Comparison of ENCODE assay signal across 8 cellular contexts in the genomic region with DNA sequence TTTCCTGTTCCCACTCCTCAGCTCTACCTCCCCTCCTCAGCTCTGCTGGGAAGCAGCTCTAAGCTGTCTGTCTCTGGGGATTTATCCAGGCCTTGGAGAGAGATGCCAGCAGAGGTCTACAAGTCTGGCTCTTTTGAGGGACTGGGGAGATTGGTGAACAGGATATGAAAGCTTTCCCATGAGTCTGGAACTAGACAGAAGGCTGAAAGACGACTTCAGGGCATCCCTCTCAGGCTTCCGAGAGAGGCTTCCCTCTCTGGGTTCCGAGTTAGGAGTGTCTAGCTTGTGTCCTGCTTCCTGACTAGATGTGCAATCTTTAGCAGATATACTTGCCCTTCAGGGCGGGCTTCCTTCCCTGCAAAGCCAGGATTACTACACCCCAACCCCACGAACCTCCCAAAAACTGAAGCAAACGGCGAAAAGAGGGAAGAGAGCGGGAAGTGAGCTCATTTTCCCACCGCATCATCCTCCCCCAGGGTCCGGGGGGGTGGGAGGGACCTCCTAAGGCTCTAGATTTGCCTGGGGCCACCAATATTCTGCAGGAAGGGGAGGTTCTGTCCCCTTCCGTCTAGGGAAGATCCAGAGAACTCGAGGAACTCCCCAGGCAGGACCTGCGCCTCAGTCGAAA. TPM values are rescaled to one million over a fixed set of nuclear protein-coding genes. Genes with fewer than 3 reads are reported as not detected.
DNase-seq lines count a peak whose midpoint lies in the region; ATAC-seq and TF ChIP-seq lines count a peak whose summit lies in the region.

No MANE protein-coding gene starts in this region.

- peaks cover 7 to 40% (median 30%) of the 10 kb centered on the region in 11 experiments; a peak in 21 of 22 replicates for H3K36me3 ChIP-seq in BLaER1 treated with 17β-estradiol and CSF1 and Interleukin-3, amounts not matched to agents 10 nM and 100 nM
- peaks cover 0 to 45% (median 31%) of the 10 kb centered on the region in 9 donors for H3K36me3 ChIP-seq in heart left ventricle
- H3K36me3 ChIP-seq in ovary = no peaks in the 10 kb centered on the region

- H3K27me3 Mint-ChIP-seq in activated T-helper 1 cell treated with anti-CD3 and anti-CD28 coated beads, Interleukin-12 subunit alpha, Interleukin-12 subunit beta, Interleukin-2, Interleukin-4 antibody, amounts not matched to agents 30 ng/mL and 10 ng/mL and 1 ng/mL, durations not matched to agents 14 hours and 24 hours and 36 hours (ENCODE audit: insufficient read depth) = no peaks in the 10 kb centered on the region

- no peak for TF ChIP-seq EP300 in ovary (IDR thresholded peaks at IDR 0.05)

- H3K4me3 ChIP-seq in BLaER1 treated with 17β-estradiol and CSF1 and Interleukin-3, amounts not matched to agents 10 nM and 100 nM = peak overlapping the region; percentile 72 to 90 (median 86)
- peak overlapping the region; percentile 76 for H3K4me3 ChIP-seq in Jurkat, Clone E6-1 (ENCODE audit: low read length)
- H3K4me3 ChIP-seq in heart left ventricle = peak overlapping the region; percentile 52 to 99 (median 80)
- H3K4me3 ChIP-seq in ovary = peak overlapping the region; percentile 78

- H3K9me3 Mint-ChIP-seq in activated T-helper 1 cell treated with anti-CD3 and anti-CD28 coated beads, Interleukin-12 subunit alpha, Interleukin-12 subunit beta, Interleukin-2, Interleukin-4 antibody, amounts not matched to agents 30 ng/mL and 10 ng/mL and 1 ng/mL, durations not matched to agents 14 hours and 24 hours and 36 hours = no peaks in the 10 kb centered on the region

- POLR2A ChIA-PET in HEK293T (lab: Yijun Ruan, JAX) = interaction anchor here (1.0 to 3.8 kb wide), 12 partner anchors 9 to 130 kb away, joined by 3 to 21 read pairs (median 8); a partner anchor contains a TSS

- H3K27me3 ChIP-seq in BLaER1 treated with 17β-estradiol and CSF1 and Interleukin-3, amounts not matched to agents 10 nM and 100 nM = no peaks in the 10 kb centered on the region
- no peaks in the 10 kb centered on the region for H3K27me3 ChIP-seq in heart left ventricle
- no peaks in the 10 kb centered on the region for H3K27me3 ChIP-seq in ovary

- peak overlapping the region; percentile 90 for H3K27ac Mint-ChIP-seq in activated T-helper 1 cell treated with anti-CD3 and anti-CD28 coated beads, Interleukin-12 subunit alpha, Interleukin-12 subunit beta, Interleukin-2, Interleukin-4 antibody, amounts not matched to agents 30 ng/mL and 10 ng/mL and 1 ng/mL, durations not matched to agents 14 hours and 24 hours and 36 hours

- H3K27ac ChIP-seq in BLaER1 treated with 17β-estradiol and CSF1 and Interleukin-3, amounts not matched to agents 10 nM and 100 nM = peak overlapping the region; percentile 84 to 96 (median 93)
- H3K27ac ChIP-seq in heart left ventricle (peak overlapping the region; percentile 72 to 98 (median 92)), ovary (peak overlapping the region; percentile 93 to 98)

- H3K4me1 Mint-ChIP-seq in activated T-helper 1 cell treated with anti-CD3 and anti-CD28 coated beads, Interleukin-12 subunit alpha, Interleukin-12 subunit beta, Interleukin-2, Interleukin-4 antibody, amounts not matched to agents 30 ng/mL and 10 ng/mL and 1 ng/mL, durations not matched to agents 14 hours and 24 hours and 36 hours (ENCODE audit: low read depth) = peaks cover 38% of the 10 kb centered on the region

- CTCF ChIA-PET in HEK293T (lab: Yijun Ruan, JAX) = interaction anchor here (0.5 to 1.5 kb wide), 4 partner anchors 10 to 132 kb away, joined by 3 to 5 read pairs (median 4); no protein-coding TSS in a partner anchor

- H3K36me3 Mint-ChIP-seq in activated T-helper 1 cell treated with anti-CD3 and anti-CD28 coated beads, Interleukin-12 subunit alpha, Interleukin-12 subunit beta, Interleukin-2, Interleukin-4 antibody, amounts not matched to agents 30 ng/mL and 10 ng/mL and 1 ng/mL, durations not matched to agents 14 hours and 24 hours and 36 hours (ENCODE audit: low read depth) = peaks cover 16% of the 10 kb centered on the region

- H3K4me3 Mint-ChIP-seq in activated T-helper 1 cell treated with anti-CD3 and anti-CD28 coated beads, Interleukin-12 subunit alpha, Interleukin-12 subunit beta, Interleukin-2, Interleukin-4 antibody, amounts not matched to agents 30 ng/mL and 10 ng/mL and 1 ng/mL, durations not matched to agents 14 hours and 24 hours and 36 hours = peak overlapping the region; percentile 91

- ATAC-seq in GM18868 (IDR thresholded peaks at IDR 0.05; ENCODE audit: unreplicated experiment) (peak; percentile 18), heart left ventricle (peak in 3 of 4 donors; percentile 33 to 71 (median 67))

- intact Hi-C loops in activated T-helper 1 cell treated with anti-CD3 and anti-CD28 coated beads, Interleukin-12 subunit alpha, Interleukin-12 subunit beta, Interleukin-2, Interleukin-4 antibody, amounts not matched to agents 30 ng/mL and 10 ng/mL and 1 ng/mL, durations not matched to agents 14 hours and 24 hours and 36 hours (cut with micrococcal nuclease) = loop anchor here (1.0 to 5.0 kb wide), 5 partner anchors 46 to 198 kb away; a partner anchor contains a TSS
- intact Hi-C loops in heart left ventricle (cut with DNase I) = loop anchor here in 4 of 10 donors (5.0 to 10.0 kb wide), 3 partner anchors 117 to 197 kb away; no protein-coding TSS in a partner anchor
- intact Hi-C loops in ovary (cut with DNase I) = no loop called here

- H4K20me1 ChIP-seq in BLaER1 treated with 17β-estradiol and CSF1 and Interleukin-3, amounts not matched to agents 10 nM and 100 nM = peaks cover 0 to 5% (median 0%) of the 10 kb centered on the region in 11 experiments; a peak in 5 of 22 replicates

- TF ChIP-seq POLR2A in heart left ventricle (IDR thresholded peaks at IDR 0.05) = no peak
- no peak for TF ChIP-seq POLR2A in ovary (IDR thresholded peaks at IDR 0.05)

- no peak for DNase-seq in Jurkat, Clone E6-1 (ENCODE audit: low read depth, low spot score)
- DNase-seq in activated T-helper 1 cell treated with anti-CD3 and anti-CD28 coated beads, Interleukin-12 subunit alpha, Interleukin-12 subunit beta, Interleukin-2, Interleukin-4 antibody, amounts not matched to agents 30 ng/mL and 10 ng/mL and 1 ng/mL, durations not matched to agents 14 hours and 24 hours and 36 hours (ENCODE audit: low spot score) = no peak
- peak in 4 of 5 donors; percentile 43 to 61 (median 59) for DNase-seq in heart left ventricle
- peak; percentile 51 to 72 (median 66) for DNase-seq in ovary
- no peak for DNase-seq in NCI-H526 treated with DMSO at 0.1 percent for 48 hours (lab: John Stamatoyannopoulos, UW)
- DNase-seq in HEK293T (ENCODE audit: extremely low spot score) = no peak

- WGBS in heart left ventricle, 4 donors = 0 to 7% (median 4%) methylated on average over 14 of the region's 14 CpGs
- WGBS in ovary, 3 donors = 0 to 1% (median 0%) methylated on average over 14 of the region's 14 CpGs

- H3K4me2 ChIP-seq in BLaER1 treated with 17β-estradiol and CSF1 and Interleukin-3, amounts not matched to agents 10 nM and 100 nM = peak overlapping the region; percentile 91 to 100 (median 97)

- H3K4me1 ChIP-seq in BLaER1 treated with 17β-estradiol and CSF1 and Interleukin-3, amounts not matched to agents 10 nM and 100 nM = peaks cover 42 to 65% (median 53%) of the 10 kb centered on the region in 10 experiments
- peaks cover 0 to 29% (median 18%) of the 10 kb centered on the region in 12 donors for H3K4me1 ChIP-seq in heart left ventricle
- H3K4me1 ChIP-seq in ovary (ENCODE audit: insufficient read depth) = peaks cover 7% of the 10 kb centered on the region

- TF ChIP-seq CTCF in heart left ventricle (IDR thresholded peaks at IDR 0.05) = no peak
- TF ChIP-seq CTCF in ovary (IDR thresholded peaks at IDR 0.05) = no peak

- H3K9me3 ChIP-seq in BLaER1 treated with 17β-estradiol and CSF1 and Interleukin-3, amounts not matched to agents 10 nM and 100 nM (replicated peaks in 1 of 11) = no peaks in the 10 kb centered on the region
- H3K9me3 ChIP-seq in heart left ventricle (no peaks in the 10 kb centered on the region), ovary (no peaks in the 10 kb centered on the region)

- H3K9ac ChIP-seq in BLaER1 treated with 17β-estradiol and CSF1 and Interleukin-3, amounts not matched to agents 10 nM and 100 nM = peak overlapping the region; percentile 90 to 96 (median 94)

TF ChIP-seq in HEK293T, 16 proteins besides CTCF, POLR2A, EP300 and RAD21 (continues in another document):
- TF ChIP-seq CTBP1 (IDR thresholded peaks at IDR 0.05; ENCODE audit: borderline replicate concordance) = no peak
- no peak for TF ChIP-seq NFRKB (IDR thresholded peaks at IDR 0.05)
- TF ChIP-seq SP1 (IDR thresholded peaks at IDR 0.05) = no peak
- TF ChIP-seq ELF4 (IDR thresholded peaks at IDR 0.05) = no peak

RNA-seq across cellular contexts. Expression of a gene that starts 0.6 kb away (rescaled TPM):
- polyA plus RNA-seq in Jurkat, Clone E6-1 (2012; ENCODE audit: insufficient read depth, insufficient read length) = 22.3 TPM
- 22.1 and 22.6 TPM in 2 replicates for total RNA-seq in activated T-helper 1 cell treated with anti-CD3 and anti-CD28 coated beads, Interleukin-12 subunit alpha, Interleukin-12 subunit beta, Interleukin-2, Interleukin-4 antibody, amounts not matched to agents 30 ng/mL and 10 ng/mL and 1 ng/mL, durations not matched to agents 14 hours and 24 hours and 36 hours
- total RNA-seq in heart left ventricle (10 to 100 TPM in 4 of 9 donors, 1 to 10 TPM in 5; 4.0 to 19.9 (median 8.6) TPM), ovary (10 to 100 TPM; 19.6 to 54.3 (median 25.0) TPM)
- polyA plus RNA-seq in heart left ventricle (10 to 100 TPM; 12.3 to 19.5 TPM), ovary (10 to 100 TPM; 54.6 to 58.7 TPM)

RNA-seq across cellular contexts. Expression of a gene that starts 47.2 kb away (rescaled TPM):
- 6.4 TPM for polyA plus RNA-seq in Jurkat, Clone E6-1 (2012; ENCODE audit: insufficient read depth, insufficient read length)
- total RNA-seq in activated T-helper 1 cell treated with anti-CD3 and anti-CD28 coated beads, Interleukin-12 subunit alpha, Interleukin-12 subunit beta, Interleukin-2, Interleukin-4 antibody, amounts not matched to agents 30 ng/mL and 10 ng/mL and 1 ng/mL, durations not matched to agents 14 hours and 24 hours and 36 hours = 20.7 and 24.6 TPM in 2 replicates
- total RNA-seq in heart left ventricle (10 to 100 TPM in 7 of 9 donors, 1 to 10 TPM in 2; 6.1 to 19.7 (median 14.5) TPM), ovary (10 to 100 TPM; 10.5 to 27.5 (median 20.3) TPM)
- polyA plus RNA-seq in heart left ventricle (10 to 100 TPM in 1 of 2 donors, 1 to 10 TPM in 1; 9.1 to 11.3 TPM), ovary (10 to 100 TPM in 1 of 2 donors, 1 to 10 TPM in 1; 9.1 to 14.3 TPM)

RNA-seq across cellular contexts. Expression of a gene that starts 55.1 kb away (rescaled TPM):
- polyA plus RNA-seq in Jurkat, Clone E6-1 (2012; ENCODE audit: insufficient read depth, insufficient read length) = 0.41 TPM
- total RNA-seq in activated T-helper 1 cell treated with anti-CD3 and anti-CD28 coated beads, Interleukin-12 subunit alpha, Interleukin-12 subunit beta, Interleukin-2, Interleukin-4 antibody, amounts not matched to agents 30 ng/mL and 10 ng/mL and 1 ng/mL, durations not matched to agents 14 hours and 24 hours and 36 hours = 0.65 and 0.93 TPM in 2 replicates
- under 1 TPM in 2 of 9 donors, not detected in 7; 0.07 to 0.51 TPM for total RNA-seq in heart left ventricle
- polyA plus RNA-seq in heart left ventricle = under 1 TPM in 1 of 2 donors, not detected in 1; 0.10 TPM
- total RNA-seq in ovary = under 1 TPM; 0.11 to 0.62 (median 0.20) TPM
- under 1 TPM; 0.05 to 0.10 TPM for polyA plus RNA-seq in ovary

Comparison
In these comparisons a context has a peak if more than half of its experiments do, and no peak if none do; other contexts are left out.
1. DNase-seq: peak in heart left ventricle (4 of 5) and ovary (5 of 5); none in Jurkat, Clone E6-1 (single experiment), activated T-helper 1 cell treated with anti-CD3 and anti-CD28 coated beads, Interleukin-12 subunit alpha, Interleukin-12 subunit beta, Interleukin-2, Interleukin-4 antibody, amounts not matched to agents 30 ng/mL and 10 ng/mL and 1 ng/mL, durations not matched to agents 14 hours and 24 hours and 36 hours (single experiment), NCI-H526 treated with DMSO at 0.1 percent for 48 hours (single experiment) and HEK293T (single experiment).
2. Peak in every context shown above with its lines, with median percentiles within 50 percentile points of each other: H3K27ac ChIP-seq and H3K4me3 ChIP-seq.